Comparison of ENCODE assay signal across 29 cellular contexts in genomic region chr15:64982472-64982871, GRCh38. TPM values are rescaled to one million over a fixed set of nuclear protein-coding genes. Genes with fewer than 3 reads are reported as not detected.
DNase-seq lines count a peak whose midpoint lies in the region; ATAC-seq and TF ChIP-seq lines count a peak whose summit lies in the region.
"Had no signal": no experiment of that assay in that cellular context is flagged by ENCODE, and none has a peak within 500 bp of the region (broad histone marks: within the 10 kb centered on the region; RNA-seq: fewer than 3 reads in every experiment).

No MANE protein-coding gene starts in this region.

- H3K4me1 Mint-ChIP-seq in dendritic cell treated with granulocyte-macrophage colony-stimulating factor and Interleukin-4, amounts not matched to agents 40 ng/mL and 50 ng/mL, for 4 days (ENCODE audit: low read depth): peaks cover 64% of the 10 kb centered on the region

- no peaks in the 10 kb centered on the region for H3K27me3 Mint-ChIP-seq in dendritic cell treated with granulocyte-macrophage colony-stimulating factor and Interleukin-4, amounts not matched to agents 40 ng/mL and 50 ng/mL, for 4 days
- H3K27me3 Mint-ChIP-seq: activated CD4-positive, alpha-beta T cell treated with anti-CD3 and anti-CD28 coated beads for 36 hours; naive B cell had no signal

- H3K27ac Mint-ChIP-seq in dendritic cell treated with granulocyte-macrophage colony-stimulating factor and Interleukin-4, amounts not matched to agents 40 ng/mL and 50 ng/mL, for 4 days: peak overlapping the region; percentile 43
- H3K27ac Mint-ChIP-seq: activated CD4-positive, alpha-beta T cell treated with anti-CD3 and anti-CD28 coated beads for 36 hours; immature natural killer cell; naive B cell had no signal

- no peaks in the 10 kb centered on the region for H3K9me3 Mint-ChIP-seq in dendritic cell treated with granulocyte-macrophage colony-stimulating factor and Interleukin-4, amounts not matched to agents 40 ng/mL and 50 ng/mL, for 4 days
- H3K9me3 Mint-ChIP-seq: activated T-cell treated with anti-CD3 and anti-CD28 coated beads, Interleukin-2, amount 50 U/mL, for 4 hours; immature natural killer cell; naive B cell had no signal

- POLR2A ChIA-PET in AG04450 (lab: Yijun Ruan, JAX): no interaction called here

- peaks cover 6 to 26% (median 16%) of the 10 kb centered on the region in 4 donors for H3K4me1 ChIP-seq in liver (ENCODE audit: control insufficient read depth in 4 of 4, insufficient read depth in 4 of 4, low read length in 3 of 4)

- no peak for ATAC-seq in GM21360 (IDR thresholded peaks at IDR 0.05; ENCODE audit: unreplicated experiment)
- no peak for ATAC-seq in GM19023 (IDR thresholded peaks at IDR 0.05; ENCODE audit: unreplicated experiment)
- ATAC-seq: activated CD4-positive, alpha-beta T cell treated with anti-CD3 and anti-CD28 coated beads for 36 hours; activated T-cell treated with anti-CD3 and anti-CD28 coated beads, Interleukin-2, amount 50 U/mL, for 4 hours; gastroesophageal sphincter had no signal

- peaks cover 4 to 23% (median 15%) of the 10 kb centered on the region in 4 donors for H3K36me3 ChIP-seq in liver (ENCODE audit: control insufficient read depth in 4 of 4, insufficient read depth in 3 of 4, low read depth in 1 of 4, low read length in 3 of 4)

- H3K4me3 ChIP-seq in AG04450 (ENCODE audit: low read depth, low read length): no peak overlapping the region
- no peak overlapping the region for H3K4me3 ChIP-seq in liver (ENCODE audit: low read depth in 1 of 3, low read length in 3 of 3)
- H3K4me3 ChIP-seq: smooth muscle cell, transverse colon had no signal

- no peak for TF ChIP-seq CTCF in AG04450 (IDR thresholded peaks at IDR 0.05; ENCODE audit: low read depth, low read length)
- TF ChIP-seq CTCF in liver (IDR thresholded peaks at IDR 0.05; ENCODE audit: low read depth, low read length, missing input control): no peak

- no peaks in the 10 kb centered on the region for H3K9me3 ChIP-seq in AG04450 (ENCODE audit: control insufficient read depth, insufficient read depth, low read length)
- no peaks in the 10 kb centered on the region for H3K9me3 ChIP-seq in liver (ENCODE audit: control insufficient read depth in 4 of 4, low read length in 3 of 4)
- H3K9me3 ChIP-seq: gastroesophageal sphincter, transverse colon had no signal

- peaks cover 73% of the 10 kb centered on the region for H3K36me3 Mint-ChIP-seq in dendritic cell treated with granulocyte-macrophage colony-stimulating factor and Interleukin-4, amounts not matched to agents 40 ng/mL and 50 ng/mL, for 4 days (ENCODE audit: low read depth)

- H3K4me3 Mint-ChIP-seq in dendritic cell treated with granulocyte-macrophage colony-stimulating factor and Interleukin-4, amounts not matched to agents 40 ng/mL and 50 ng/mL, for 4 days: no peak overlapping the region
- H3K4me3 Mint-ChIP-seq: activated CD4-positive, alpha-beta T cell treated with anti-CD3 and anti-CD28 coated beads for 36 hours; activated T-cell treated with anti-CD3 and anti-CD28 coated beads, Interleukin-2, amount 50 U/mL, for 4 hours; immature natural killer cell; naive B cell had no signal

- TF ChIP-seq RAD21 in liver (IDR thresholded peaks at IDR 0.05): no peak

- DNase-seq in AG04450 (ENCODE audit: low read depth, low spot score): no peak
- DNase-seq in GM04504 (ENCODE audit: low read depth): peak; percentile 24
- DNase-seq in DMS153 (lab: John Stamatoyannopoulos, UW): no peak
- DNase-seq in activated naive CD4-positive, alpha-beta T cell treated with Interleukin-2 at 50 U/mL for 16 hours: no peak
- DNase-seq: activated CD4-positive, alpha-beta T cell treated with anti-CD3 and anti-CD28 coated beads for 36 hours; activated T-cell treated with anti-CD3 and anti-CD28 coated beads, Interleukin-2, amount 50 U/mL, for 4 hours; brain microvascular endothelial cell; C1 segment of cervical spinal cord; COR-L47; DMS79; effector CD4-positive, alpha-beta T cell; hippocampal formation; immature natural killer cell; Karpas-422; naive B cell; NCI-H1436; NCI-H2081 treated with DMSO at 0.1 percent for 48 hours; NCI-H446; NCI-H82; stimulated activated CD4-positive, alpha-beta T cell treated with anti-CD3 and anti-CD28 coated beads, Interleukin-1b, Interleukin-23, amount 100 ng/mL, for 48 hours; stimulated activated CD8-positive, alpha-beta memory T cell treated with anti-CD3 and anti-CD28 coated beads, Interleukin-4, amount 100 ng/mL, for 48 hours; transverse colon had no signal

- 96% methylated on average over 1 of the region's 1 CpG for WGBS in liver

- no peaks in the 10 kb centered on the region for H3K27me3 ChIP-seq in AG04450 (ENCODE audit: control insufficient read depth, insufficient read depth, low read length)
- H3K27me3 ChIP-seq in liver (ENCODE audit: control insufficient read depth in 4 of 4, insufficient read depth in 4 of 4, low read length in 3 of 4): no peaks in the 10 kb centered on the region
- H3K27me3 ChIP-seq: brain microvascular endothelial cell, gastroesophageal sphincter, transverse colon had no signal

- peak overlapping the region; percentile 34 for H3K27ac ChIP-seq in AG04450 (ENCODE audit: low read depth, low read length)
- peak overlapping the region; percentile 45 to 54 for H3K27ac ChIP-seq in liver (ENCODE audit: low read depth in 1 of 2, low read length in 2 of 2)
- H3K27ac ChIP-seq: brain microvascular endothelial cell, HL-60, transverse colon had no signal

- CTCF ChIA-PET in AG04450 (lab: Charles Lee): no interaction called here

- intact Hi-C loops in dendritic cell treated with granulocyte-macrophage colony-stimulating factor and Interleukin-4, amounts not matched to agents 40 ng/mL and 50 ng/mL, for 4 days (cut with micrococcal nuclease): loop anchor here (5.0 kb wide), 1 partner anchor 45 kb away; the partner anchor contains the start of gene MTFMT

- H3K9ac ChIP-seq in liver (ENCODE audit: low read depth in 1 of 2, low read length in 2 of 2): no peak overlapping the region

TF ChIP-seq in liver, 16 proteins besides CTCF, POLR2A, EP300 and RAD21 (continues in another document):
- TF ChIP-seq ATF3 (IDR thresholded peaks at IDR 0.05): no peak
- TF ChIP-seq REST (IDR thresholded peaks at IDR 0.05): no peak
- TF ChIP-seq ZBTB33 (IDR thresholded peaks at IDR 0.05): no peak
- no peak for TF ChIP-seq GABPA (IDR thresholded peaks at IDR 0.05 in 1 of 2, conservative IDR thresholded peaks at IDR 0.05 in 1 of 2)
- no peak for TF ChIP-seq HNF4A (conservative IDR thresholded peaks at IDR 0.05)
- no peak for TF ChIP-seq MAX (IDR thresholded peaks at IDR 0.05)
- TF ChIP-seq HNF4G (IDR thresholded peaks at IDR 0.05): no peak
- TF ChIP-seq TAF1 (conservative IDR thresholded peaks at IDR 0.05): no peak
- no peak for TF ChIP-seq SP1 (IDR thresholded peaks at IDR 0.05)
- TF ChIP-seq RXRA (IDR thresholded peaks at IDR 0.05): no peak
- TF ChIP-seq JUND (IDR thresholded peaks at IDR 0.05): no peak

RNA-seq across cellular contexts. Expression of gene SPG21, which starts 7.2 kb away (rescaled TPM):
- polyA plus RNA-seq in AG04450 (2011; rRNA removed) (85.7 and 101 TPM in 2 replicates), liver (10 to 100 TPM; 39.2 to 50.7 TPM)
- polyA minus RNA-seq in AG04450 (2011; rRNA and poly(A)+ RNA removed): 49.5 and 57.6 TPM in 2 replicates
- 10 to 100 TPM; 27.4 to 43.2 TPM for total RNA-seq in liver

RNA-seq across cellular contexts. Expression of gene MTFMT, which starts 47.0 kb away (rescaled TPM):
- polyA plus RNA-seq in AG04450 (2011; rRNA removed): 11.6 and 15.3 TPM in 2 replicates
- polyA minus RNA-seq in AG04450 (2011; rRNA and poly(A)+ RNA removed): 6.3 and 17.1 TPM in 2 replicates
- total RNA-seq in liver: 10 to 100 TPM in 1 of 2 donors, 1 to 10 TPM in 1; 6.8 to 14.7 TPM
- 1 to 10 TPM; 8.1 to 8.7 TPM for polyA plus RNA-seq in liver
